8 cellular contexts compared by ENCODE assay signal in genomic region chr12:111434680-111435338, GRCh38. TPM values are rescaled to one million over a fixed set of nuclear protein-coding genes. Genes with fewer than 3 reads are reported as not detected.
DNase-seq lines count a peak whose midpoint lies in the region; ATAC-seq and TF ChIP-seq lines count a peak whose summit lies in the region.

No MANE protein-coding gene starts in this region.

- H2AFZ ChIP-seq in DND-41 (ENCODE audit: low read depth, low read length) (no peak overlapping the region), osteoblast (ENCODE audit: low read length) (no peak overlapping the region)

- peaks cover 23% of the 10 kb centered on the region for H3K4me1 ChIP-seq in DND-41 (ENCODE audit: insufficient read depth, low read length)
- peaks cover 84% of the 10 kb centered on the region for H3K4me1 ChIP-seq in osteoblast (ENCODE audit: insufficient read depth, low read length)
- H3K4me1 ChIP-seq in thyroid gland: peaks cover 12 to 66% of the 10 kb centered on the region in 2 donors

- H3K9me3 ChIP-seq in DND-41 (ENCODE audit: insufficient read depth, low read length, severe bottlenecking) (no peaks in the 10 kb centered on the region), osteoblast (ENCODE audit: low read depth, low read length) (no peaks in the 10 kb centered on the region), thyroid gland (no peaks in the 10 kb centered on the region)

- H3K36me3 ChIP-seq in DND-41 (ENCODE audit: insufficient read depth, low read length): peaks cover 10% of the 10 kb centered on the region
- peaks cover 7% of the 10 kb centered on the region for H3K36me3 ChIP-seq in osteoblast (ENCODE audit: insufficient read depth, low read length)
- no peaks in the 10 kb centered on the region for H3K36me3 ChIP-seq in thyroid gland

- peak in 1 of 2 donors; percentile 27 for TF ChIP-seq POLR2A in thyroid gland (IDR thresholded peaks at IDR 0.05)

- WGBS in thyroid gland, 2 donors: 36 to 48% methylated on average over 16 of the region's 18 CpGs

- intact Hi-C loops in thyroid gland (cut with DNase I): no loop called here

- peak; percentile 51 for ATAC-seq in DND-41 (ENCODE audit: insufficient read depth, low read depth)
- peak; percentile 60 for ATAC-seq in GM21723 (IDR thresholded peaks at IDR 0.05; ENCODE audit: unreplicated experiment)

- H3K4me3 ChIP-seq in DND-41 (ENCODE audit: low read depth in 1 of 2, low read length in 2 of 2) (no peak overlapping the region), osteoblast (ENCODE audit: insufficient read depth, low read length) (peak overlapping the region; percentile 1), thyroid gland (replicated peaks in 1 of 3) (no peak overlapping the region)

- H3K9me3 Mint-ChIP-seq in endothelial cell (ENCODE audit: unreplicated experiment): no peaks in the 10 kb centered on the region

- H3K27me3 ChIP-seq in DND-41 (ENCODE audit: insufficient read depth, low read length, poor library complexity): no peaks in the 10 kb centered on the region
- H3K27me3 ChIP-seq in osteoblast (ENCODE audit: insufficient read depth, low read length): no peaks in the 10 kb centered on the region
- H3K27me3 ChIP-seq in thyroid gland: no peaks in the 10 kb centered on the region

- DNase-seq in DND-41 (peak; percentile 68), MV-4-11 (lab: John Stamatoyannopoulos, UW) (peak; percentile 59), endothelial cell (ENCODE audit: low spot score) (peak; percentile 3), osteoblast (ENCODE audit: insufficient read length, low spot score, missing footprints) (peak; percentile 76), thyroid gland (peak in 1 of 2 donors; percentile 42), COLO668 (lab: John Stamatoyannopoulos, UW; ENCODE audit: unreplicated experiment) (no peak)
- DNase-seq in activated CD8-positive, alpha-beta memory T cell treated with anti-CD3 and anti-CD28 coated beads, Interleukin-2, amount 50 U/mL, for 1 hour (ENCODE audit: extremely low read depth): peak; percentile 87

- H4K20me1 ChIP-seq in DND-41 (ENCODE audit: insufficient read depth, low read length): peaks cover 65% of the 10 kb centered on the region
- peaks cover 61% of the 10 kb centered on the region for H4K20me1 ChIP-seq in osteoblast (ENCODE audit: insufficient read depth, low read length)

- H3K79me2 ChIP-seq in DND-41 (ENCODE audit: insufficient read depth, low read length): peaks cover 51% of the 10 kb centered on the region
- H3K79me2 ChIP-seq in osteoblast (ENCODE audit: insufficient read depth, low read length): peaks cover 98% of the 10 kb centered on the region

- peaks cover 16% of the 10 kb centered on the region for H3K27me3 Mint-ChIP-seq in endothelial cell (ENCODE audit: unreplicated experiment)

- H3K4me1 Mint-ChIP-seq in endothelial cell (ENCODE audit: unreplicated experiment): peaks cover 73% of the 10 kb centered on the region

- H3K27ac Mint-ChIP-seq in endothelial cell (ENCODE audit: unreplicated experiment): peak overlapping the region; percentile 84

- H3K4me2 ChIP-seq in DND-41 (ENCODE audit: insufficient read depth, low read length): no peak overlapping the region
- peak overlapping the region; percentile 63 for H3K4me2 ChIP-seq in osteoblast (ENCODE audit: insufficient read depth, low read length)

- peaks cover 23% of the 10 kb centered on the region for H3K36me3 Mint-ChIP-seq in endothelial cell (ENCODE audit: low read depth, unreplicated experiment)

- H3K4me3 Mint-ChIP-seq in endothelial cell (ENCODE audit: unreplicated experiment): peak overlapping the region; percentile 5

- H3K9ac ChIP-seq in DND-41 (ENCODE audit: low read depth, low read length): peak overlapping the region; percentile 3; the same call in 1 of the 2 replicates

- peak overlapping the region; percentile 49 for H3K27ac ChIP-seq in DND-41 (ENCODE audit: low read length)
- peak overlapping the region; percentile 81 for H3K27ac ChIP-seq in osteoblast (ENCODE audit: low read depth, low read length)
- peak overlapping the region; percentile 48 to 71 (median 59) for H3K27ac ChIP-seq in thyroid gland

- TF ChIP-seq CTCF in DND-41 (IDR thresholded peaks at IDR 0.05; ENCODE audit: borderline replicate concordance, extremely low read depth, low read length, poor library complexity, severe bottlenecking) (no peak), endothelial cell (IDR thresholded peaks at IDR 0.05; ENCODE audit: unreplicated experiment) (no peak), osteoblast (IDR thresholded peaks at IDR 0.05; ENCODE audit: extremely low read depth, low read depth, low read length) (no peak), thyroid gland (IDR thresholded peaks at IDR 0.05) (no peak)

RNA-seq across cellular contexts. Expression of gene SH2B3, which starts 29.1 kb away (rescaled TPM):
- total RNA-seq in endothelial cell (ENCODE audit: unreplicated experiment) (93.7 TPM), osteoblast (32.4 and 51.4 TPM in 2 replicates), thyroid gland (10 to 100 TPM; 14.1 to 36.5 (median 25.6) TPM)
